Comparison of ENCODE assay signal across 8 cellular contexts in the genomic region with DNA sequence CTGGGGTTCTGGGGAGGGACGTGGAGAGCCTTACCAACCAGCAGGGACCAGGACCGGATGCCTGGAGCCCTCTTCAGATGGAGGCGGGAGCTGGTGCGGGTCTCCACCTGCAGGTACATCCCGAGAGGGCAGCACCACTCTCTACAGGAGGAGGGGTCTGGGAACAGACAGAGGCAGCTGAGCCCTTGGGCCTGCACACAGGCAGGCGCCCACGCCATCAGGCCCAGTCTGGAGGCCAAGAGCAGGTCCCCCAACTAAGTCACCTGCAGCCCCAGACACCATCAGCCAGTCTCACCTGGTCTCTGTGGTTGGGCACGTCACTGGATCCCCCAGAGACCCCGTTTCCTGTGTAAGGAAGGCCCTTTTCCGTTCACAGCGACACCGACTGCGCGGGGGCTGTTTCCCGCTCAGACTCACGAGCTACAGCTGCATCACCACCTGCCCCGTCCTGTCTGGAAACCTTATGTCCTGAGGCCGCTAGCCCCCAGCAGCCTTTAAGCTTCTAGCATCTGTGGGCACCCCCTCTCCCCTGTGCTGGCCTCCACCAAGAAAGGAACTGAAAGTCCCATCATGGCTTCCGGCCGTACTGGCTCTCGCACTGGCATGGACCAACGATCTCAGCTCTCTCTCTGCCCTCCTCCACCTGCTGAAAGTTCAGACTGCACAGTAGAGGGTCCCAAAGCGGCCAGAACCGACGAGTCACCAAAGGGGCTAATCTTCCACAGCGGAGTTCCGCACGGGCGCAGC. TPM values are rescaled to one million over a fixed set of nuclear protein-coding genes. Genes with fewer than 3 reads are reported as not detected.
DNase-seq lines count a peak whose midpoint lies in the region; TF ChIP-seq lines count a peak whose summit lies in the region.

No MANE protein-coding gene starts in this region.

- H3K9me3 Mint-ChIP-seq in activated T-helper 2 cell treated with anti-CD3 and anti-CD28 coated beads, Interferon-gamma antibody, Interleukin-2, Interleukin-4, amounts not matched to agents 10 μg/mL and 5 μg/mL and 100 μg/mL, durations not matched to agents 14 hours and 24 hours and 36 hours: peaks cover 3% of the 10 kb centered on the region

- CTCF ChIA-PET in HEK293 (lab: Yijun Ruan, JAX): interaction anchor here (0.6 to 1.0 kb wide), 2 partner anchors 105 to 212 kb away, joined by 3 to 4 read pairs; no protein-coding TSS in a partner anchor

- H3K27ac ChIP-seq in HEK293 (ENCODE audit: extremely low read depth, low read depth, low read length): no peak overlapping the region
- H3K27ac ChIP-seq in right atrium auricular region: peak overlapping the region; percentile 84 to 93

- H3K36me3 ChIP-seq in HEK293 (ENCODE audit: control insufficient read depth in 2 of 2, insufficient read depth in 1 of 2, low read length in 2 of 2) (peaks cover 0 to 24% of the 10 kb centered on the region in 2 experiments; a peak in 1 of 3 replicates), right atrium auricular region (no peaks in the 10 kb centered on the region)

- no peaks in the 10 kb centered on the region for H3K27me3 Mint-ChIP-seq in activated T-helper 2 cell treated with anti-CD3 and anti-CD28 coated beads, Interferon-gamma antibody, Interleukin-2, Interleukin-4, amounts not matched to agents 10 μg/mL and 5 μg/mL and 100 μg/mL, durations not matched to agents 14 hours and 24 hours and 36 hours (ENCODE audit: low read depth)

- intact Hi-C loops in activated T-helper 2 cell treated with anti-CD3 and anti-CD28 coated beads, Interferon-gamma antibody, Interleukin-2, Interleukin-4, amounts not matched to agents 10 μg/mL and 5 μg/mL and 100 μg/mL, durations not matched to agents 14 hours and 24 hours and 36 hours (cut with micrococcal nuclease): no loop called here

- H3K4me3 Mint-ChIP-seq in activated T-helper 2 cell treated with anti-CD3 and anti-CD28 coated beads, Interferon-gamma antibody, Interleukin-2, Interleukin-4, amounts not matched to agents 10 μg/mL and 5 μg/mL and 100 μg/mL, durations not matched to agents 14 hours and 24 hours and 36 hours (ENCODE audit: low read depth): peak overlapping the region; percentile 99

- TF ChIP-seq CTCF in GM12873 (IDR thresholded peaks at IDR 0.05; ENCODE audit: insufficient read depth, low read depth, low read length, missing control alignments) (peak; percentile 15), HEK293 (tag by site-specific recombination; IDR thresholded peaks at IDR 0.05) (no peak), right atrium auricular region (IDR thresholded peaks at IDR 0.05) (no peak)

- DNase-seq in NOMO-1 treated with DMSO at 0.1 percent for 48 hours (lab: John Stamatoyannopoulos, UW; ENCODE audit: unreplicated experiment) (peak; percentile 68), right atrium auricular region (ENCODE audit: low spot score) (no peak), HUDEP-2 (lab: John Stamatoyannopoulos, UW; ENCODE audit: unreplicated experiment in 76 of 76) (no peak), putamen (ENCODE audit: low spot score) (no peak)
- peak; percentile 70 for DNase-seq in activated T-helper 2 cell treated with anti-CD3 and anti-CD28 coated beads, Interferon-gamma antibody, Interleukin-2, Interleukin-4, amounts not matched to agents 10 μg/mL and 5 μg/mL and 100 μg/mL, durations not matched to agents 14 hours and 24 hours and 36 hours (ENCODE audit: low spot score)
- peak; percentile 71 for DNase-seq in stimulated activated CD4-positive, alpha-beta T cell treated with anti-CD3 and anti-CD28 coated beads, Interleukin-1b, Interleukin-23, amount 100 ng/mL, for 48 hours

- no peaks in the 10 kb centered on the region for H3K9me3 ChIP-seq in HEK293 (ENCODE audit: control insufficient read depth, insufficient read depth, low read depth, low read length)
- no peaks in the 10 kb centered on the region for H3K9me3 ChIP-seq in right atrium auricular region

- H3K4me1 ChIP-seq in HEK293 (ENCODE audit: control insufficient read depth, insufficient read depth, low read length): peaks cover 4% of the 10 kb centered on the region; the same call in 1 of the 2 replicates
- H3K4me1 ChIP-seq in right atrium auricular region: peaks cover 0 to 35% of the 10 kb centered on the region in 2 donors

- no peak overlapping the region for H3K4me3 ChIP-seq in HEK293 (ENCODE audit: low read depth, low read length)
- H3K4me3 ChIP-seq in right atrium auricular region: peak overlapping the region; percentile 87 to 91

- peak overlapping the region; percentile 99 for H3K27ac Mint-ChIP-seq in activated T-helper 2 cell treated with anti-CD3 and anti-CD28 coated beads, Interferon-gamma antibody, Interleukin-2, Interleukin-4, amounts not matched to agents 10 μg/mL and 5 μg/mL and 100 μg/mL, durations not matched to agents 14 hours and 24 hours and 36 hours

- no peaks in the 10 kb centered on the region for H3K27me3 ChIP-seq in right atrium auricular region

- POLR2A ChIA-PET in HEK293 (lab: Yijun Ruan, JAX): interaction anchor here (0.6 kb wide), 1 partner anchor 308 kb away, joined by 4 read pairs; no protein-coding TSS in a partner anchor

- peaks cover 37% of the 10 kb centered on the region for H3K36me3 Mint-ChIP-seq in activated T-helper 2 cell treated with anti-CD3 and anti-CD28 coated beads, Interferon-gamma antibody, Interleukin-2, Interleukin-4, amounts not matched to agents 10 μg/mL and 5 μg/mL and 100 μg/mL, durations not matched to agents 14 hours and 24 hours and 36 hours (ENCODE audit: low read depth)

- H3K4me1 Mint-ChIP-seq in activated T-helper 2 cell treated with anti-CD3 and anti-CD28 coated beads, Interferon-gamma antibody, Interleukin-2, Interleukin-4, amounts not matched to agents 10 μg/mL and 5 μg/mL and 100 μg/mL, durations not matched to agents 14 hours and 24 hours and 36 hours (ENCODE audit: low read depth): peaks cover 24% of the 10 kb centered on the region

TF ChIP-seq in HEK293, 187 proteins besides CTCF, POLR2A, EP300 and RAD21 (continues in another document):
- TF ChIP-seq ZNF654 (tag by site-specific recombination; IDR thresholded peaks at IDR 0.05; ENCODE audit: low read depth) (no peak), ZNF19 (tag by site-specific recombination; IDR thresholded peaks at IDR 0.05; ENCODE audit: low read depth) (no peak), ZNF416 (tag by site-specific recombination; IDR thresholded peaks at IDR 0.05) (no peak), SALL2 (tag by site-specific recombination; IDR thresholded peaks at IDR 0.05; ENCODE audit: borderline replicate concordance) (no peak), SP2 (tag by site-specific recombination; IDR thresholded peaks at IDR 0.05) (0 out of 2 replicates have a peak, but pooled peaks have one; percentile 33), ZNF324 (tag by site-specific recombination; IDR thresholded peaks at IDR 0.05) (no peak), ZNF335 (tag by site-specific recombination; conservative IDR thresholded peaks at IDR 0.05) (no peak), ZNF571 (tag by site-specific recombination; IDR thresholded peaks at IDR 0.05) (no peak), OVOL3 (tag by site-specific recombination; IDR thresholded peaks at IDR 0.05) (no peak)
- TF ChIP-seq, protein P1, sequence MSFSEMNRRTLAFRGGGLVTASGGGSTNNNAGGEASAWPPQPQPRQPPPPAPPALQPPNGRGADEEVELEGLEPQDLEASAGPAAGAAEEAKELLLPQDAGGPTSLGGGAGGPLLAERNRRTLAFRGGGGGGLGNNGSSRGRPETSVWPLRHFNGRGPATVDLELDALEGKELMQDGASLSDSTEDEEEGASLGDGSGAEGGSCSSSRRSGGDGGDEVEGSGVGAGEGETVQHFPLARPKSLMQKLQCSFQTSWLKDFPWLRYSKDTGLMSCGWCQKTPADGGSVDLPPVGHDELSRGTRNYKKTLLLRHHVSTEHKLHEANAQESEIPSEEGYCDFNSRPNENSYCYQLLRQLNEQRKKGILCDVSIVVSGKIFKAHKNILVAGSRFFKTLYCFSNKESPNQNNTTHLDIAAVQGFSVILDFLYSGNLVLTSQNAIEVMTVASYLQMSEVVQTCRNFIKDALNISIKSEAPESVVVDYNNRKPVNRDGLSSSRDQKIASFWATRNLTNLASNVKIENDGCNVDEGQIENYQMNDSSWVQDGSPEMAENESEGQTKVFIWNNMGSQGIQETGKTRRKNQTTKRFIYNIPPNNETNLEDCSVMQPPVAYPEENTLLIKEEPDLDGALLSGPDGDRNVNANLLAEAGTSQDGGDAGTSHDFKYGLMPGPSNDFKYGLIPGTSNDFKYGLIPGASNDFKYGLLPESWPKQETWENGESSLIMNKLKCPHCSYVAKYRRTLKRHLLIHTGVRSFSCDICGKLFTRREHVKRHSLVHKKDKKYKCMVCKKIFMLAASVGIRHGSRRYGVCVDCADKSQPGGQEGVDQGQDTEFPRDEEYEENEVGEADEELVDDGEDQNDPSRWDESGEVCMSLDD (tag by site-specific recombination; IDR thresholded peaks at IDR 0.05): no peak

RNA-seq across cellular contexts. Expression of a gene that starts 1.2 kb away (rescaled TPM):
- 252 and 265 TPM in 2 replicates for total RNA-seq in activated T-helper 2 cell treated with anti-CD3 and anti-CD28 coated beads, Interferon-gamma antibody, Interleukin-2, Interleukin-4, amounts not matched to agents 10 μg/mL and 5 μg/mL and 100 μg/mL, durations not matched to agents 14 hours and 24 hours and 36 hours
- total RNA-seq in right atrium auricular region: 10 to 100 TPM; 14.9 to 34.9 TPM

RNA-seq across cellular contexts. Expression of a gene that starts 9.2 kb away (rescaled TPM):
- total RNA-seq in activated T-helper 2 cell treated with anti-CD3 and anti-CD28 coated beads, Interferon-gamma antibody, Interleukin-2, Interleukin-4, amounts not matched to agents 10 μg/mL and 5 μg/mL and 100 μg/mL, durations not matched to agents 14 hours and 24 hours and 36 hours: 114 and 123 TPM in 2 replicates
- total RNA-seq in right atrium auricular region: 10 to 100 TPM; 51.4 to 54.8 TPM

RNA-seq across cellular contexts. Expression of a gene that starts 30.9 kb away (rescaled TPM):
- 29.1 and 30.5 TPM in 2 replicates for total RNA-seq in activated T-helper 2 cell treated with anti-CD3 and anti-CD28 coated beads, Interferon-gamma antibody, Interleukin-2, Interleukin-4, amounts not matched to agents 10 μg/mL and 5 μg/mL and 100 μg/mL, durations not matched to agents 14 hours and 24 hours and 36 hours
- 10 to 100 TPM; 26.4 to 32.4 TPM for total RNA-seq in right atrium auricular region

RNA-seq across cellular contexts. Expression of a gene that starts 31.2 kb away (rescaled TPM):
- total RNA-seq in activated T-helper 2 cell treated with anti-CD3 and anti-CD28 coated beads, Interferon-gamma antibody, Interleukin-2, Interleukin-4, amounts not matched to agents 10 μg/mL and 5 μg/mL and 100 μg/mL, durations not matched to agents 14 hours and 24 hours and 36 hours: 36.6 and 36.7 TPM in 2 replicates
- 10 to 100 TPM; 11.3 to 15.6 TPM for total RNA-seq in right atrium auricular region

Comparison
In these comparisons a context has a peak if more than half of its experiments do, and no peak if none do; other contexts are left out.
1. DNase-seq: peak in NOMO-1 treated with DMSO at 0.1 percent for 48 hours (single experiment), activated T-helper 2 cell treated with anti-CD3 and anti-CD28 coated beads, Interferon-gamma antibody, Interleukin-2, Interleukin-4, amounts not matched to agents 10 μg/mL and 5 μg/mL and 100 μg/mL, durations not matched to agents 14 hours and 24 hours and 36 hours (single experiment) and stimulated activated CD4-positive, alpha-beta T cell treated with anti-CD3 and anti-CD28 coated beads, Interleukin-1b, Interleukin-23, amount 100 ng/mL, for 48 hours (single experiment); none in right atrium auricular region (single experiment), HUDEP-2 (0 of 76) and putamen (single experiment).